14 cellular contexts compared by ENCODE assay signal in the genomic region with DNA sequence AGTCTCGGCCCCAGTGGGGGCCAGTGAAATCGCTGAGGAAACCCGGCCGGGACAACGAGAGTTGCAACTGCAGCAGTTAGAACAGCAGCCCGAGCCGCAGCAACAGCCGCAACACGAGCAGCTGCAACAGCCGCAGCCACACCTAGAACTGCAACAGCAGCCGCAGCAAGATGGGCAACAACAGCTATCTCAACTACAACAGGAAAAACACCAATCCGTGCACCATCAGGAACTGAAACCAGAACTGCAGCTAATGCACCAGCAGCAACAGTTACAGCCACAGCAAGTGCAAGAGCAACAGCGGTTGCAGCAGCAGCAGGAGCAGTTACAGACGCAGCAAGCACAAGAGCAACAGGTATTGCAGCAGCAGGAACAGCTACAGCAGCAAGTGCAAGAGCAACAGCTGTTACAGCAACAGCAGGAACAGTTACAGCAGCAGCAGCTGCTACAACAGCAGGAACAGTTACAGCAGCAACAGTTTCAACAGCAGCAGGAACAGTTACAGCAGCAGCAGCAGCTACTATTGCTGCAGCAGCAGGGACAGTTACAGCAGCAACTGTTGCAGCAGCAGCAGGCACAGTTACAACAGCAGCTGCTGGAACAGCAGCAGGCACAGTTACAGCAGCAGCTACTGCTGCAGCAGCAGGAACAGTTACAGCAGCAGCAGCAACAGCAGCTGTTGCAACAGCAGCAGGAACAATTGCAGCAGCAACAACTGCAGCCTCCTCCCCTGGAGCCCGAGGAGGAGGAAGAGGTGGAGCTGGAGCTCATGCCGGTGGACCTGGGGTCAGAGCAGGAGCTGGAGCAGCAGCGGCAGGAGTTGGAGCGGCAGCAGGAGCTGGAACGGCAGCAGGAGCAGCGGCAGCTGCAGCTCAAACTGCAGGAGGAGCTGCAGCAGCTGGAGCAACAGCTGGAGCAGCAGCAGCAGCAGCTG. TPM values are rescaled to one million over a fixed set of nuclear protein-coding genes. Genes with fewer than 3 reads are reported as not detected.
DNase-seq lines count a peak whose midpoint lies in the region; ATAC-seq and TF ChIP-seq lines count a peak whose summit lies in the region.
"Had no signal": no experiment of that assay in that cellular context is flagged by ENCODE, and none has a peak within 500 bp of the region (broad histone marks: within the 10 kb centered on the region; RNA-seq: fewer than 3 reads in every experiment).

No MANE protein-coding gene starts in this region.

- no peak overlapping the region for H2AK5ac ChIP-seq in mesenchymal stem cell (ENCODE audit: low read length, severe bottlenecking)

- BruUV-seq in OCI-LY7 (replicated peaks; lab: Mats Ljungman, UMichigan), result no TSS peak

- no peak overlapping the region for H4K91ac ChIP-seq in mesenchymal stem cell (ENCODE audit: low read length)

- no peak overlapping the region for H3K4me3 ChIP-seq in BLaER1 treated with 17β-estradiol and CSF1 and Interleukin-3, amounts not matched to agents 10 nM and 100 nM
- peak overlapping the region; percentile 50 for H3K4me3 ChIP-seq in OCI-LY7 (ENCODE audit: low read depth, low read length, poor library complexity, severe bottlenecking)
- H3K4me3 ChIP-seq in mesenchymal stem cell (ENCODE audit: insufficient read depth in 1 of 2, low read depth in 1 of 2, low read length in 2 of 2), result no peak overlapping the region
- no peak overlapping the region for H3K4me3 ChIP-seq in GM23248
- no peak overlapping the region for H3K4me3 ChIP-seq in Karpas-422 (ENCODE audit: low read length)
- H3K4me3 ChIP-seq: esophagus squamous epithelium, heart left ventricle had no signal

- no peak overlapping the region for H3K27ac ChIP-seq in BLaER1 treated with 17β-estradiol and CSF1 and Interleukin-3, amounts not matched to agents 10 nM and 100 nM
- H3K27ac ChIP-seq in OCI-LY7 (ENCODE audit: low read depth, low read length, poor library complexity, severe bottlenecking) (peak overlapping the region; percentile 20), mesenchymal stem cell (ENCODE audit: low read length, poor library complexity, severe bottlenecking) (no peak overlapping the region), GM23248 (no peak overlapping the region), Karpas-422 (ENCODE audit: low read length) (no peak overlapping the region)
- H3K27ac ChIP-seq: esophagus squamous epithelium, heart left ventricle had no signal

- H3K9me3 ChIP-seq in BLaER1 treated with 17β-estradiol and CSF1 and Interleukin-3, amounts not matched to agents 10 nM and 100 nM (replicated peaks in 1 of 11), result peaks cover 0 to 13% (median 0%) of the 10 kb centered on the region in 11 experiments; a peak in 3 of 22 replicates
- H3K9me3 ChIP-seq in OCI-LY7 (ENCODE audit: low read length) (no peaks in the 10 kb centered on the region), mesenchymal stem cell (ENCODE audit: control insufficient read depth, low read length) (no peaks in the 10 kb centered on the region), GM23248 (ENCODE audit: low read depth) (no peaks in the 10 kb centered on the region), Karpas-422 (ENCODE audit: low read length) (no peaks in the 10 kb centered on the region)
- H3K9me3 ChIP-seq: esophagus squamous epithelium, heart left ventricle, Peyer's patch had no signal

- peaks cover 0 to 12% (median 0%) of the 10 kb centered on the region in 11 experiments; a peak in 3 of 22 replicates for H4K20me1 ChIP-seq in BLaER1 treated with 17β-estradiol and CSF1 and Interleukin-3, amounts not matched to agents 10 nM and 100 nM
- H4K20me1 ChIP-seq in OCI-LY7 (ENCODE audit: insufficient read depth, low read length) (no peaks in the 10 kb centered on the region), GM23248 (ENCODE audit: insufficient read depth) (no peaks in the 10 kb centered on the region), Karpas-422 (ENCODE audit: insufficient read depth, low read depth, low read length) (no peaks in the 10 kb centered on the region)

- H3K4ac ChIP-seq in mesenchymal stem cell (ENCODE audit: low read depth in 1 of 2, low read length in 2 of 2), result no peak overlapping the region

- H3K79me2 ChIP-seq in OCI-LY7 (ENCODE audit: insufficient read depth, low read depth, low read length) (no peaks in the 10 kb centered on the region), GM23248 (ENCODE audit: insufficient read depth) (no peaks in the 10 kb centered on the region), Karpas-422 (ENCODE audit: low read length) (no peaks in the 10 kb centered on the region)

- H2BK120ac ChIP-seq in mesenchymal stem cell (ENCODE audit: low read depth, low read length), result no peak overlapping the region

- CTCF ChIA-PET in OCI-LY7 (lab: Charles Lee; ENCODE audit: unreplicated experiment), result interaction anchor here (0.6 kb wide), 1 partner anchor 212 kb away, joined by 3 read pairs; no protein-coding TSS in a partner anchor

- no peak overlapping the region for H2BK5ac ChIP-seq in mesenchymal stem cell (ENCODE audit: low read depth, low read length, poor library complexity, severe bottlenecking)

- ATAC-seq in HG03571 (IDR thresholded peaks at IDR 0.05; ENCODE audit: unreplicated experiment) (no peak), HG03039 (IDR thresholded peaks at IDR 0.05; ENCODE audit: unreplicated experiment) (no peak)
- ATAC-seq: heart left ventricle had no signal

- H4K8ac ChIP-seq in mesenchymal stem cell (ENCODE audit: low read length), result no peak overlapping the region

- WGBS in mesenchymal stem cell, result 92% methylated on average over 20 of the region's 20 CpGs
- WGBS in GM23248 (ENCODE audit: low coverage in 1 of 2, low lambda C conversion rate in 2 of 2, missing lambda C conversion rate in 2 of 2), 2 experiments, result 85% methylated on average over 18 to 20 of the region's 20 CpGs

- H3K4me2 ChIP-seq in BLaER1 treated with 17β-estradiol and CSF1 and Interleukin-3, amounts not matched to agents 10 nM and 100 nM, result peak overlapping the region; percentile 17 to 65 (median 41); a peak in 19 of 22 replicates
- H3K4me2 ChIP-seq in OCI-LY7 (ENCODE audit: low read length), result peak overlapping the region; percentile 79
- H3K4me2 ChIP-seq in mesenchymal stem cell (ENCODE audit: low read length, poor library complexity, severe bottlenecking), result no peak overlapping the region
- no peak overlapping the region for H3K4me2 ChIP-seq in GM23248 (ENCODE audit: unreplicated experiment)
- no peak overlapping the region for H3K4me2 ChIP-seq in Karpas-422 (ENCODE audit: low read depth, low read length, poor library complexity, severe bottlenecking)

- no peaks in the 10 kb centered on the region for H3K9me2 ChIP-seq in OCI-LY7 (ENCODE audit: insufficient read depth, low read length)
- H3K9me2 ChIP-seq in GM23248 (ENCODE audit: insufficient read depth), result no peaks in the 10 kb centered on the region
- no peaks in the 10 kb centered on the region for H3K9me2 ChIP-seq in Karpas-422 (replicated peaks; ENCODE audit: insufficient read depth, low read length)

- no peak overlapping the region for H3K23ac ChIP-seq in mesenchymal stem cell (ENCODE audit: low read length in 2 of 2)

- in situ Hi-C loops in GM23248 (cut with MboI), result no loop called here

- TF ChIP-seq CTCF in OCI-LY7 (conservative IDR thresholded peaks at IDR 0.05; ENCODE audit: low read length), result no peak

- peaks cover 26 to 49% (median 34%) of the 10 kb centered on the region in 10 experiments for H3K4me1 ChIP-seq in BLaER1 treated with 17β-estradiol and CSF1 and Interleukin-3, amounts not matched to agents 10 nM and 100 nM
- H3K4me1 ChIP-seq in OCI-LY7 (ENCODE audit: insufficient read depth, low read length, poor library complexity, severe bottlenecking), result peaks cover 41% of the 10 kb centered on the region
- no peaks in the 10 kb centered on the region for H3K4me1 ChIP-seq in mesenchymal stem cell (ENCODE audit: control insufficient read depth, insufficient read depth, low read depth, low read length)
- no peaks in the 10 kb centered on the region for H3K4me1 ChIP-seq in GM23248 (ENCODE audit: insufficient read depth)
- peaks cover 3% of the 10 kb centered on the region; the same call in 1 of the 2 replicates for H3K4me1 ChIP-seq in Karpas-422 (ENCODE audit: low read length)

- H3K14ac ChIP-seq in mesenchymal stem cell (ENCODE audit: low read length in 2 of 2), result no peak overlapping the region

- POLR2A ChIA-PET in OCI-LY7 (lab: Charles Lee), result interaction anchor here (0.5 to 1.1 kb wide), 8 partner anchors 12 to 136 kb away, joined by 3 to 4 read pairs (median 4); no protein-coding TSS in a partner anchor

- peaks cover 14 to 29% (median 24%) of the 10 kb centered on the region in 11 experiments for H3K27me3 ChIP-seq in BLaER1 treated with 17β-estradiol and CSF1 and Interleukin-3, amounts not matched to agents 10 nM and 100 nM
- H3K27me3 ChIP-seq in mesenchymal stem cell (ENCODE audit: control insufficient read depth in 1 of 2, insufficient read depth in 1 of 2, low read length in 2 of 2) (peaks cover 8 to 50% of the 10 kb centered on the region in 2 experiments), GM23248 (replicated peaks; ENCODE audit: insufficient read depth) (peaks cover 15% of the 10 kb centered on the region), Karpas-422 (ENCODE audit: low read length) (no peaks in the 10 kb centered on the region)
- H3K27me3 ChIP-seq: esophagus squamous epithelium, heart left ventricle, Peyer's patch had no signal

- H2AFZ ChIP-seq in OCI-LY7 (ENCODE audit: low read length) (peak overlapping the region; percentile 96), mesenchymal stem cell (ENCODE audit: low read depth, low read length) (no peak overlapping the region), GM23248 (no peak overlapping the region), Karpas-422 (ENCODE audit: low read length) (no peak overlapping the region)

- H3K18ac ChIP-seq in mesenchymal stem cell (ENCODE audit: low read depth in 1 of 2, low read length in 2 of 2), result no peak overlapping the region

- DNase-seq in ELF-1 (ENCODE audit: low read depth, low spot score) (peak; percentile 73), OCI-LY7 (ENCODE audit: low spot score) (peak; percentile 76), mesenchymal stem cell (peak; percentile 14), GM23248 (no peak), Karpas-422 (no peak)
- DNase-seq: activated CD4-positive, CD25-positive, alpha-beta regulatory T cell; activated T-cell treated with anti-CD3 and anti-CD28 coated beads for 4 hours; anterior cingulate cortex; esophagus squamous epithelium; heart left ventricle had no signal

- no peak overlapping the region for H2BK12ac ChIP-seq in mesenchymal stem cell (ENCODE audit: low read length in 2 of 2)

- no peak overlapping the region for H2BK15ac ChIP-seq in mesenchymal stem cell (ENCODE audit: low read depth, poor library complexity, severe bottlenecking)

- no peak overlapping the region for H3K9ac ChIP-seq in BLaER1 treated with 17β-estradiol and CSF1 and Interleukin-3, amounts not matched to agents 10 nM and 100 nM
- H3K9ac ChIP-seq in mesenchymal stem cell (ENCODE audit: low read length) (no peak overlapping the region), GM23248 (no peak overlapping the region), Karpas-422 (ENCODE audit: low read length) (no peak overlapping the region)

- intact Hi-C loops in OCI-LY7 (cut with micrococcal nuclease; ENCODE audit: unreplicated experiment), result loop anchor here (2.0 kb wide), 1 partner anchor 31 kb away; a partner anchor contains a TSS

- no peaks in the 10 kb centered on the region; a peak in 1 of 22 replicates for H3K36me3 ChIP-seq in BLaER1 treated with 17β-estradiol and CSF1 and Interleukin-3, amounts not matched to agents 10 nM and 100 nM
- H3K36me3 ChIP-seq in OCI-LY7 (ENCODE audit: insufficient read depth, low read length), result no peaks in the 10 kb centered on the region
- H3K36me3 ChIP-seq in mesenchymal stem cell (ENCODE audit: control insufficient read depth in 1 of 2, insufficient read depth in 2 of 2, low read depth in 1 of 2, low read length in 2 of 2), result peaks cover 0 to 28% of the 10 kb centered on the region in 2 experiments
- no peaks in the 10 kb centered on the region for H3K36me3 ChIP-seq in GM23248 (ENCODE audit: low read depth)
- no peaks in the 10 kb centered on the region for H3K36me3 ChIP-seq in Karpas-422 (ENCODE audit: insufficient read depth, low read length)

- H3K79me1 ChIP-seq in mesenchymal stem cell (replicated peaks; ENCODE audit: low read length, poor library complexity, severe bottlenecking), result no peaks in the 10 kb centered on the region

- H3F3A ChIP-seq in GM23248 (ENCODE audit: insufficient read depth), result no peaks in the 10 kb centered on the region

RNA-seq across cellular contexts. Expression of a gene that starts 6.1 kb away (rescaled TPM):
- 0.60 and 0.77 TPM in 2 replicates for total RNA-seq in OCI-LY7 (2014; rRNA removed; shearing (Covaris generic))
- 0.48 and 0.55 TPM in 2 replicates for total RNA-seq in OCI-LY7 (2022)
- polyA plus RNA-seq in mesenchymal stem cell (2013, experiment 1 of 2), result 1.0 TPM
- polyA plus RNA-seq in mesenchymal stem cell (2013, experiment 2 of 2), result 1.00 TPM
- total RNA-seq in GM23248 (2014; rRNA removed; shearing (Covaris generic)), result 0.22 and 0.51 TPM in 2 replicates
- not detected in 2 replicates for polyA plus RNA-seq in GM23248 (2016; fragmentation: Nextera tagmentation; extraction: Ambion mirVana)
- 0.04 TPM in 1 of 2 replicates, not detected in the other for total RNA-seq in Karpas-422 (2014; rRNA removed; shearing (Covaris generic); ENCODE audit: low replicate concordance)

RNA-seq across cellular contexts. Expression of a gene that starts 15.7 kb away (rescaled TPM):
- total RNA-seq in OCI-LY7 (2014; rRNA removed; shearing (Covaris generic)), result 17.1 and 18.1 TPM in 2 replicates
- total RNA-seq in OCI-LY7 (2022), result 34.2 and 37.5 TPM in 2 replicates
- 6.9 TPM for polyA plus RNA-seq in mesenchymal stem cell (2013, experiment 1 of 2)
- polyA plus RNA-seq in mesenchymal stem cell (2013, experiment 2 of 2), result 6.4 TPM
- 14.3 and 28.6 TPM in 2 replicates for total RNA-seq in GM23248 (2014; rRNA removed; shearing (Covaris generic))
- 1.1 and 1.2 TPM in 2 replicates for polyA plus RNA-seq in GM23248 (2016; fragmentation: Nextera tagmentation; extraction: Ambion mirVana)
- total RNA-seq in Karpas-422 (2014; rRNA removed; shearing (Covaris generic); ENCODE audit: low replicate concordance), result 9.1 and 20.3 TPM in 2 replicates

RNA-seq across cellular contexts. Expression of a gene that starts 31.6 kb away (rescaled TPM):
- 27.2 and 33.0 TPM in 2 replicates for total RNA-seq in OCI-LY7 (2014; rRNA removed; shearing (Covaris generic))
- 38.8 and 40.9 TPM in 2 replicates for total RNA-seq in OCI-LY7 (2022)
- 15.4 TPM for polyA plus RNA-seq in mesenchymal stem cell (2013, experiment 1 of 2)
- polyA plus RNA-seq in mesenchymal stem cell (2013, experiment 2 of 2), result 15.4 TPM
- 14.4 and 17.9 TPM in 2 replicates for total RNA-seq in GM23248 (2014; rRNA removed; shearing (Covaris generic))
- polyA plus RNA-seq in GM23248 (2016; fragmentation: Nextera tagmentation; extraction: Ambion mirVana), result 11.1 and 11.3 TPM in 2 replicates
- total RNA-seq in Karpas-422 (2014; rRNA removed; shearing (Covaris generic); ENCODE audit: low replicate concordance), result 14.0 and 35.2 TPM in 2 replicates

RNA-seq across cellular contexts. Expression of a gene that starts 44.2 kb away (rescaled TPM):
- total RNA-seq in OCI-LY7 (2014; rRNA removed; shearing (Covaris generic)), result 60.7 and 76.4 TPM in 2 replicates
- total RNA-seq in OCI-LY7 (2022), result 92.7 and 110 TPM in 2 replicates
- polyA plus RNA-seq in mesenchymal stem cell (2013, experiment 1 of 2), result 48.8 TPM
- 54.1 TPM for polyA plus RNA-seq in mesenchymal stem cell (2013, experiment 2 of 2)
- 52.5 and 55.4 TPM in 2 replicates for total RNA-seq in GM23248 (2014; rRNA removed; shearing (Covaris generic))
- polyA plus RNA-seq in GM23248 (2016; fragmentation: Nextera tagmentation; extraction: Ambion mirVana), result 68.8 and 72.6 TPM in 2 replicates
- 48.4 and 66.1 TPM in 2 replicates for total RNA-seq in Karpas-422 (2014; rRNA removed; shearing (Covaris generic); ENCODE audit: low replicate concordance)

Comparison
In these comparisons a context has a peak if more than half of its experiments do, and no peak if none do; other contexts are left out.
1. H3K4me2 ChIP-seq: peak in BLaER1 treated with 17β-estradiol and CSF1 and Interleukin-3, amounts not matched to agents 10 nM and 100 nM (11 of 11) and OCI-LY7 (single experiment); none in mesenchymal stem cell (single experiment), GM23248 (single experiment) and Karpas-422 (single experiment).
2. DNase-seq: peak in ELF-1 (single experiment), OCI-LY7 (single experiment) and mesenchymal stem cell (single experiment); none in GM23248 (single experiment) and Karpas-422 (single experiment).